8 cellular contexts compared by ENCODE assay signal in genomic region chr15:42548258-42549051, GRCh38. TPM values are rescaled to one million over a fixed set of nuclear protein-coding genes. Genes with fewer than 3 reads are reported as not detected.
A peak's percentile ranks its signal among the peaks of the same experiment; 100 is the strongest.
DNase-seq lines count a peak whose midpoint lies in the region; ATAC-seq, FAIRE-seq and TF ChIP-seq lines count a peak whose summit lies in the region.

HAUS2 (plus strand) TSS chr15:42548838; CDS start chr15:42548873, 35 bp downstream.
LRRC57 (minus strand) TSS chr15:42548793; CDS start chr15:42548434, 359 bp downstream.

- TF ChIP-seq CTCF in D721Med (IDR thresholded peaks at IDR 0.05; ENCODE audit: insufficient read depth, missing control alignments) = no peak
- peak in 2 of 6 experiments; percentile 9 to 37 for TF ChIP-seq CTCF in esophagus squamous epithelium (IDR thresholded peaks at IDR 0.05)

- peaks cover 0 to 32% (median 9%) of the 10 kb centered on the region in 3 donors for H3K36me3 ChIP-seq in esophagus squamous epithelium

- FAIRE-seq in D721Med (lab: Jason Lieb, UNC) = no peak

- H3K4me1 ChIP-seq in esophagus squamous epithelium = peaks cover 7 to 46% (median 20%) of the 10 kb centered on the region in 3 donors

- WGBS in esophagus squamous epithelium, 2 donors = 0 to 1% methylated on average over 9 to 23 of the region's 71 CpGs

- intact Hi-C loops in esophagus squamous epithelium (cut with DNase I) = no loop called here

- H3K27ac ChIP-seq in esophagus squamous epithelium = peak within 1 kb of the TSS; percentile 91 to 98 (median 94)

- peak; percentile 77 for ATAC-seq in GM21515 (IDR thresholded peaks at IDR 0.05; ENCODE audit: unreplicated experiment)

- H3K4me3 ChIP-seq in esophagus squamous epithelium = peak within 1 kb of the TSS; percentile 69 to 97 (median 82)

- H3K27me3 ChIP-seq in esophagus squamous epithelium = no peaks in the 10 kb centered on the region

- DNase-seq in D721Med (ENCODE audit: insufficient read length, low spot score) (peak; percentile 93), HuH-7.5 (ENCODE audit: low spot score) (peak; percentile 72), esophagus squamous epithelium (lab: John Stamatoyannopoulos, UW) (peak; percentile 9), myocyte (ENCODE audit: low read depth) (peak; percentile 85)
- peak; percentile 94 for DNase-seq in activated T-cell treated with anti-CD3 and anti-CD28 coated beads, Interleukin-2, amount 50 U/mL, for 48 hours
- DNase-seq in stimulated activated CD8-positive, alpha-beta memory T cell treated with anti-CD3 and anti-CD28 coated beads, Interleukin-7, amount 100 ng/mL, for 4 hours (ENCODE audit: low read depth in 2 of 2) = peak; percentile 67 to 84

- TF ChIP-seq POLR2A in esophagus squamous epithelium (IDR thresholded peaks at IDR 0.05) = peak in 3 of 4 donors; percentile 67 to 90 (median 88)

- H3K9me3 ChIP-seq in esophagus squamous epithelium = no peaks in the 10 kb centered on the region

TF ChIP-seq in PFSK-1, 5 proteins besides CTCF, POLR2A, EP300 and RAD21:
- TF ChIP-seq POLR2AphosphoS5 (IDR thresholded peaks at IDR 0.05; ENCODE audit: low read depth, low read length) = peak; percentile 95
- TF ChIP-seq FOXP2 (optimal IDR thresholded peaks at IDR 0.05; ENCODE audit: borderline replicate concordance, extremely low read depth, extremely low read length, insufficient read depth) = peak; percentile 98
- TF ChIP-seq SIN3A (IDR thresholded peaks at IDR 0.05; ENCODE audit: borderline replicate concordance, insufficient read depth, low read length) = no peak; the same call in 1 of the 2 replicates
- TF ChIP-seq TAF1 (IDR thresholded peaks at IDR 0.05; ENCODE audit: borderline replicate concordance, insufficient read depth, low read length) = peak; percentile 54; the same call in 1 of the 2 replicates
- TF ChIP-seq REST (IDR thresholded peaks at IDR 0.05; ENCODE audit: insufficient read depth in 1 of 2, low read depth in 2 of 2, low read length in 2 of 2) = 0 out of 4 replicates have a peak, but pooled peaks of 1 of the 2 experiments have one; percentile 39

RNA-seq across cellular contexts. Expression of gene HAUS2, which starts in this region (rescaled TPM):
- polyA plus RNA-seq in PFSK-1 (2012; ENCODE audit: insufficient read length, low read depth) = 16.3 TPM
- 10 to 100 TPM in 3 of 4 donors, 1 to 10 TPM in 1; 6.6 to 28.5 (median 16.7) TPM for total RNA-seq in esophagus squamous epithelium
- total RNA-seq in myocyte = 18.0 and 18.7 TPM in 2 replicates
- polyA plus RNA-seq in myocyte (2012) = 9.7 TPM

RNA-seq across cellular contexts. Expression of gene LRRC57, which starts in this region (rescaled TPM):
- 8.2 TPM for polyA plus RNA-seq in PFSK-1 (2012; ENCODE audit: insufficient read length, low read depth)
- total RNA-seq in esophagus squamous epithelium = 10 to 100 TPM; 10.5 to 13.0 (median 11.7) TPM
- total RNA-seq in myocyte = 9.5 and 11.1 TPM in 2 replicates
- polyA plus RNA-seq in myocyte (2012) = 15.6 TPM

Comparison
In these comparisons a context has a peak if more than half of its experiments do, and no peak if none do; other contexts are left out.
1. Peak in every context shown above with its lines: DNase-seq, ATAC-seq, H3K4me3 ChIP-seq and H3K27ac ChIP-seq.
2. DNase-seq: peak in every context shown above with its lines; median percentile 94 in activated T-cell treated with anti-CD3 and anti-CD28 coated beads, Interleukin-2, amount 50 U/mL, for 48 hours; 93 in D721Med; 85 in myocyte; 76 in stimulated activated CD8-positive, alpha-beta memory T cell treated with anti-CD3 and anti-CD28 coated beads, Interleukin-7, amount 100 ng/mL, for 4 hours; 72 in HuH-7.5; 9 in esophagus squamous epithelium.